In genomic region chr18:48539406-48540328, GRCh38 we compare ENCODE assay signal across 7 cellular contexts. TPM values are rescaled to one million over a fixed set of nuclear protein-coding genes. Genes with fewer than 3 reads are reported as not detected.
DNase-seq lines count a peak whose midpoint lies in the region; ATAC-seq and TF ChIP-seq lines count a peak whose summit lies in the region.

No MANE protein-coding gene starts in this region.

- H3K27ac Mint-ChIP-seq in mesothelial cell of epicardium: peak overlapping the region; percentile 88

- H3K36me3 ChIP-seq in stomach: no peaks in the 10 kb centered on the region

- TF ChIP-seq EP300 in stomach (IDR thresholded peaks at IDR 0.05): no peak

- 0 to 1% (median 0%) methylated on average over 46 to 75 of the region's 75 CpGs for WGBS in stomach, 5 donors

- no peak for TF ChIP-seq POLR2A in stomach (IDR thresholded peaks at IDR 0.05)

- peak; percentile 1 for ATAC-seq in GM18511 (IDR thresholded peaks at IDR 0.05; ENCODE audit: unreplicated experiment)
- no peak for ATAC-seq in HG03039 (IDR thresholded peaks at IDR 0.05; ENCODE audit: unreplicated experiment)

- H3K4me1 Mint-ChIP-seq in mesothelial cell of epicardium: peaks cover 32% of the 10 kb centered on the region

- H3K9me3 ChIP-seq in stomach: no peaks in the 10 kb centered on the region

- TF ChIP-seq CTCF in mesothelial cell of epicardium (IDR thresholded peaks at IDR 0.05; ENCODE audit: unreplicated experiment): no peak
- TF ChIP-seq CTCF in stomach (IDR thresholded peaks at IDR 0.05): no peak

- no peaks in the 10 kb centered on the region for H3K9me3 Mint-ChIP-seq in mesothelial cell of epicardium

- peaks cover 6 to 44% (median 38%) of the 10 kb centered on the region in 4 donors for H3K4me1 ChIP-seq in stomach

- peak overlapping the region; percentile 77 to 93 (median 84) for H3K4me3 ChIP-seq in stomach

- H3K27ac ChIP-seq in epithelial cell of prostate (peak overlapping the region; percentile 91), stomach (peak overlapping the region; percentile 91 to 96 (median 93))

- intact Hi-C loops in stomach (cut with DNase I; ENCODE audit: low total_unique reads): no loop called here

- DNase-seq in NCI-H345 (lab: John Stamatoyannopoulos, UW) (peak; percentile 56), activated T-cell treated with anti-CD3 and anti-CD28 coated beads for 4 hours (peak; percentile 12), epithelial cell of prostate (ENCODE audit: low read depth, low spot score) (no peak), mesothelial cell of epicardium (ENCODE audit: low spot score in 2 of 2, unreplicated experiment in 2 of 2) (peak in 1 of 2 experiments; percentile 72), stomach (peak; percentile 32)

- H3K27me3 ChIP-seq in stomach: no peaks in the 10 kb centered on the region

- peak overlapping the region; percentile 85 for H3K4me3 Mint-ChIP-seq in mesothelial cell of epicardium

- no peaks in the 10 kb centered on the region for H3K36me3 Mint-ChIP-seq in mesothelial cell of epicardium

- H3K27me3 Mint-ChIP-seq in mesothelial cell of epicardium (ENCODE audit: low read depth): peaks cover under 1% of the 10 kb centered on the region

RNA-seq across cellular contexts. Expression of gene CTIF, which starts 0.8 kb away (rescaled TPM):
- total RNA-seq in mesothelial cell of epicardium (64.3 to 67.9 TPM (median 66.0 TPM) in 3 replicates), stomach (100 to 1,000 TPM in 1 of 5 donors, 10 to 100 TPM in 4; 16.3 to 105 (median 28.4) TPM)
- polyA plus RNA-seq in stomach: 10 to 100 TPM; 23.0 to 50.9 (median 32.2) TPM
